ENCODE assay signal across 10 cellular contexts in the genomic region with DNA sequence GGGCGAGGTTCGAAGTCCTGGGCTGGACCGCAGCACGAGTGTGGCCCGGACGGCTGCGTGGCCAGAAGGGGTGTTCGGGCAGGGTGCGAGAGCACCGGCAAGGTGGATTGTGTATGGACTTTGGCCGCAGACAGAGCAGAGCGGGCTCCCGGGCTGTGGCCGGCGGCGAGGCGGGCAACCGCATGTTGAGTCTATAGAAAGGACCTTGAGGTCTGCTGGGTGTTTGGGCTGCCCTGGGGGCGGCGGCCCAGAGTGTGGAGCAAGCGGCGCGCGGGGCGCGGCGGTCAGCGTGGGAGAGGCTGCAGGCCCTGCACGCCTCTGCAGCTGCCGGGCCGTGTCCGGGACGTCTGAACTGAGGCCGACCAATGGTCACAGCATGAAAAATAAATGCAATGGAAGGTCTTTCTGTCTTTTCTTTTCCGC. TPM values are rescaled to one million over a fixed set of nuclear protein-coding genes. Genes with fewer than 3 reads are reported as not detected.
DNase-seq lines count a peak whose midpoint lies in the region; ATAC-seq and TF ChIP-seq lines count a peak whose summit lies in the region.
"Had no signal": no experiment of that assay in that cellular context is flagged by ENCODE, and none has a peak within 500 bp of the region (broad histone marks: within the 10 kb centered on the region; RNA-seq: fewer than 3 reads in every experiment).

No MANE protein-coding gene starts in this region.

- H3K27ac ChIP-seq in GM23338 (ENCODE audit: low read depth) (no peak overlapping the region), foreskin keratinocyte (peak overlapping the region; percentile 97), psoas muscle (peak overlapping the region; percentile 95), prostate gland (no peak overlapping the region)

- intact Hi-C loops in psoas muscle (cut with DNase I) (no loop called here), prostate gland (cut with DNase I) (no loop called here)

- H3K36me3 Mint-ChIP-seq in GM23338 (ENCODE audit: low read depth): no peaks in the 10 kb centered on the region; the same call in 2 of the 3 replicates

- no peaks in the 10 kb centered on the region for H3K9me2 ChIP-seq in GM23338 (ENCODE audit: insufficient read depth)

- H3K4me3 ChIP-seq in GM23338 (peak overlapping the region; percentile 51; the same call in 1 of the 2 replicates), psoas muscle (peak overlapping the region; percentile 78), prostate gland (no peak overlapping the region)

- H3F3A ChIP-seq in GM23338 (replicated peaks; ENCODE audit: low read depth): peaks cover 47% of the 10 kb centered on the region

- no peak overlapping the region for H2AFZ ChIP-seq in GM23338

- no peak overlapping the region; the same call in 1 of the 2 replicates for H3K4me2 ChIP-seq in GM23338

- ATAC-seq in GM23338 (peak; percentile 10), foreskin keratinocyte (no peak), psoas muscle (peak; percentile 45 to 52 (median 47))

- no peak for TF ChIP-seq POLR2A in prostate gland (IDR thresholded peaks at IDR 0.05)

- TF ChIP-seq CTCF in GM23338 (conservative IDR thresholded peaks at IDR 0.05; ENCODE audit: low read depth in 2 of 2) (no peak), foreskin keratinocyte (conservative IDR thresholded peaks at IDR 0.05) (no peak), psoas muscle (IDR thresholded peaks at IDR 0.05) (no peak), prostate gland (IDR thresholded peaks at IDR 0.05) (no peak)

- H3K27ac Mint-ChIP-seq in GM23338: no peak overlapping the region

- peaks cover 42% of the 10 kb centered on the region for H3K4me1 ChIP-seq in GM23338 (ENCODE audit: insufficient read depth)
- H3K4me1 ChIP-seq in foreskin keratinocyte: peaks cover 38% of the 10 kb centered on the region
- peaks cover 32% of the 10 kb centered on the region for H3K4me1 ChIP-seq in psoas muscle
- no peaks in the 10 kb centered on the region for H3K4me1 ChIP-seq in prostate gland (replicated peaks)

- H3K9me3 ChIP-seq in psoas muscle: no peaks in the 10 kb centered on the region
- no peaks in the 10 kb centered on the region for H3K9me3 ChIP-seq in prostate gland

- H3K79me2 ChIP-seq in GM23338 (replicated peaks; ENCODE audit: insufficient read depth): no peaks in the 10 kb centered on the region

- H3K4me1 Mint-ChIP-seq in GM23338: peaks cover 53% of the 10 kb centered on the region

- peaks cover 25% of the 10 kb centered on the region for H4K20me1 ChIP-seq in GM23338 (replicated peaks; ENCODE audit: insufficient read depth)

- H3K4me3 Mint-ChIP-seq in GM23338: peak overlapping the region; percentile 35; the same call in 1 of the 3 replicates

- H3K9me3 Mint-ChIP-seq in GM23338: peaks cover 3% of the 10 kb centered on the region; the same call in 2 of the 3 replicates

- H3K27me3 ChIP-seq in GM23338 (ENCODE audit: insufficient read depth): peaks cover 100% of the 10 kb centered on the region
- no peaks in the 10 kb centered on the region for H3K27me3 ChIP-seq in foreskin keratinocyte
- peaks cover 0 to 3% (median 0%) of the 10 kb centered on the region in 3 donors for H3K27me3 ChIP-seq in psoas muscle (ENCODE audit: insufficient read depth in 3 of 3, low read length in 2 of 3)
- peaks cover 70% of the 10 kb centered on the region for H3K27me3 ChIP-seq in prostate gland (replicated peaks; ENCODE audit: insufficient read depth)

- DNase-seq in GM23338 (ENCODE audit: low spot score) (no peak), RKO (ENCODE audit: low spot score) (peak; percentile 22), foreskin keratinocyte (no peak), psoas muscle (no peak), NCI-H146 (lab: John Stamatoyannopoulos, UW) (no peak), middle frontal gyrus (ENCODE audit: extremely low spot score, low spot score) (no peak), activated gamma-delta T cell (lab: John Stamatoyannopoulos, UW) (no peak), prostate gland (ENCODE audit: low spot score) (no peak)
- DNase-seq: NCI-H2107 had no signal

- peaks cover 100% of the 10 kb centered on the region for H3K27me3 Mint-ChIP-seq in GM23338 (ENCODE audit: insufficient read depth, low read depth, poor library complexity)

- 1 to 2% (median 1%) methylated on average over 33 to 35 of the region's 35 CpGs for WGBS in psoas muscle, 3 donors
- 9% methylated on average over 35 of the region's 35 CpGs for WGBS in prostate gland

- H3K36me3 ChIP-seq in GM23338 (ENCODE audit: insufficient read depth) (no peaks in the 10 kb centered on the region), psoas muscle (ENCODE audit: insufficient read depth in 1 of 2, low read depth in 1 of 2) (no peaks in the 10 kb centered on the region), prostate gland (no peaks in the 10 kb centered on the region)

TF ChIP-seq in GM23338, 12 proteins besides CTCF, POLR2A, EP300 and RAD21:
- TF ChIP-seq EZH2phosphoT487 (IDR thresholded peaks at IDR 0.05; ENCODE audit: unreplicated experiment) (peak; percentile 89), EZH2 (IDR thresholded peaks at IDR 0.05; ENCODE audit: low read depth, unreplicated experiment) (peak; percentile 98), POLR2AphosphoS5 (IDR thresholded peaks at IDR 0.05; ENCODE audit: low read depth) (no peak)

RNA-seq across cellular contexts. Expression of a gene that starts 5.7 kb away (rescaled TPM):
- not detected in 2 replicates for total RNA-seq in GM23338 (2014; rRNA removed; shearing (Covaris generic))
- polyA plus RNA-seq in GM23338 (2016; fragmentation: Nextera tagmentation; extraction: Ambion mirVana): not detected in 2 replicates
- 4.3 and 5.5 TPM in 2 replicates for total RNA-seq in foreskin keratinocyte
- polyA plus RNA-seq in foreskin keratinocyte: 7.0 and 9.0 TPM in 2 replicates
- total RNA-seq in psoas muscle: 10 to 100 TPM in 2 of 4 donors, 1 to 10 TPM in 2; 6.4 to 14.6 (median 9.2) TPM
- 10 to 100 TPM in 2 of 3 donors, 1 to 10 TPM in 1; 8.8 to 31.1 (median 16.4) TPM for polyA plus RNA-seq in psoas muscle
- total RNA-seq in prostate gland: 1 to 10 TPM in 1 of 2 donors, under 1 TPM in 1; 0.23 to 3.0 TPM

RNA-seq across cellular contexts. Expression of a gene that starts 9.3 kb away (rescaled TPM):
- total RNA-seq in GM23338 (2014; rRNA removed; shearing (Covaris generic)): not detected in 2 replicates
- polyA plus RNA-seq in GM23338 (2016; fragmentation: Nextera tagmentation; extraction: Ambion mirVana): not detected in 2 replicates
- total RNA-seq in foreskin keratinocyte: 19.6 and 23.0 TPM in 2 replicates
- 31.8 and 32.0 TPM in 2 replicates for polyA plus RNA-seq in foreskin keratinocyte
- total RNA-seq in psoas muscle: 10 to 100 TPM in 2 of 4 donors, 1 to 10 TPM in 2; 3.0 to 79.4 (median 34.3) TPM
- 100 to 1,000 TPM in 1 of 3 donors, 10 to 100 TPM in 2; 43.4 to 129 (median 74.1) TPM for polyA plus RNA-seq in psoas muscle
- 1 to 10 TPM in 1 of 2 donors, under 1 TPM in 1; 0.51 to 7.2 TPM for total RNA-seq in prostate gland
- total RNA-seq: dermis microvascular lymphatic vessel endothelial cell had no signal

RNA-seq across cellular contexts. Expression of a gene that starts 14.5 kb away (rescaled TPM):
- total RNA-seq in GM23338 (2014; rRNA removed; shearing (Covaris generic)): not detected in 2 replicates
- polyA plus RNA-seq in GM23338 (2016; fragmentation: Nextera tagmentation; extraction: Ambion mirVana) (not detected in 2 replicates), foreskin keratinocyte (1.2 and 2.0 TPM in 2 replicates), psoas muscle (1 to 10 TPM; 1.6 to 8.8 (median 3.3) TPM)
- total RNA-seq in foreskin keratinocyte (1.3 and 2.0 TPM in 2 replicates), psoas muscle (10 to 100 TPM in 1 of 4 donors, 1 to 10 TPM in 3; 6.7 to 10.2 (median 9.0) TPM), prostate gland (under 1 TPM in 1 of 2 donors, not detected in 1; 0.62 TPM)
- total RNA-seq: dermis microvascular lymphatic vessel endothelial cell had no signal

RNA-seq across cellular contexts. Expression of a gene that starts 19.5 kb away (rescaled TPM):
- not detected in 2 replicates for total RNA-seq in GM23338 (2014; rRNA removed; shearing (Covaris generic))
- polyA plus RNA-seq in GM23338 (2016; fragmentation: Nextera tagmentation; extraction: Ambion mirVana) (not detected in 2 replicates), foreskin keratinocyte (4.8 and 7.8 TPM in 2 replicates), psoas muscle (under 1 TPM in 2 of 3 donors, not detected in 1; 0.23 to 0.25 TPM)
- total RNA-seq in foreskin keratinocyte (6.9 and 11.3 TPM in 2 replicates), psoas muscle (under 1 TPM in 1 of 4 donors, not detected in 3; 0.53 TPM), prostate gland (under 1 TPM in 1 of 2 donors, not detected in 1; 0.28 TPM)
- total RNA-seq: dermis microvascular lymphatic vessel endothelial cell had no signal

RNA-seq across cellular contexts. Expression of a gene that starts 21.4 kb away (rescaled TPM):
- not detected in 2 replicates for total RNA-seq in GM23338 (2014; rRNA removed; shearing (Covaris generic))
- not detected in 2 replicates for polyA plus RNA-seq in GM23338 (2016; fragmentation: Nextera tagmentation; extraction: Ambion mirVana)
- 4.9 and 6.3 TPM in 2 replicates for total RNA-seq in foreskin keratinocyte
- 5.5 and 6.4 TPM in 2 replicates for polyA plus RNA-seq in foreskin keratinocyte
- under 1 TPM in 2 of 4 donors, not detected in 2; 0.34 to 0.82 TPM for total RNA-seq in psoas muscle
- 1 to 10 TPM in 1 of 3 donors, under 1 TPM in 2; 0.66 to 2.2 (median 0.95) TPM for polyA plus RNA-seq in psoas muscle
- total RNA-seq in prostate gland: not detected
- total RNA-seq: dermis microvascular lymphatic vessel endothelial cell had no signal

Comparison
In these comparisons a context has a peak if more than half of its experiments do, and no peak if none do; other contexts are left out.
1. H3K27ac ChIP-seq: peak in foreskin keratinocyte (single experiment) and psoas muscle (single experiment); none in GM23338 (single experiment) and prostate gland (0 of 2).
2. H3K4me3 ChIP-seq: peak in GM23338 (single experiment) and psoas muscle (single experiment); none in prostate gland (0 of 2).